ENCODE assay signal across 18 cellular contexts in genomic region chr6:158742988-158743651, GRCh38.
"Had no signal": no experiment of that assay in that cellular context is flagged by ENCODE, and none has a peak within 500 bp of the region (broad histone marks: within the 10 kb centered on the region; RNA-seq: fewer than 3 reads in every experiment).

No MANE protein-coding gene starts in this region.

- ATAC-seq: lower lobe of right lung; natural killer cell treated with Interleukin-12 subunit alpha and Interleukin-12 subunit beta and Interleukin-15 and Interleukin-18, amount 100 ng/mL, for 72 hours; stimulated activated naive CD8-positive, alpha-beta T cell treated with anti-CD3 and anti-CD28 coated beads, Interleukin-15, Interleukin-2, amounts not matched to agents 100 U/mL and 50 U/mL, for 24 hours had no signal

- H3K27ac Mint-ChIP-seq: activated naive CD4-positive, alpha-beta T cell treated with anti-CD3 and anti-CD28 coated beads, Interleukin-2, amount 10 ng/mL, durations not matched to agents 7 days and 5 days; dendritic cell treated with granulocyte-macrophage colony-stimulating factor and Interleukin-4, amounts not matched to agents 40 ng/mL and 50 ng/mL, for 4 days; natural killer cell treated with Interleukin-12 subunit alpha and Interleukin-12 subunit beta and Interleukin-15 and Interleukin-18, amount 100 ng/mL, for 72 hours; T-helper 2 cell treated with Interferon-gamma antibody and Interleukin-4, amounts not matched to agents 5 μg/mL and 100 μg/mL, for 36 hours had no signal

- H3K36me3 ChIP-seq: tibial nerve, uterus had no signal

- DNase-seq: activated CD4-positive, alpha-beta T cell treated with anti-CD3 and anti-CD28 coated beads, Interleukin-2, amount 50 U/mL, for 4 hours; activated naive CD4-positive, alpha-beta T cell treated with anti-CD3 and anti-CD28 coated beads, Interleukin-2, amount 10 ng/mL, durations not matched to agents 7 days and 5 days; aorta; effector CD8-positive, alpha-beta T cell; hippocampal formation; lower lobe of right lung; nucleus accumbens; posterior cingulate gyrus; stimulated activated CD4-positive, alpha-beta T cell treated with anti-CD3 and anti-CD28 coated beads, Interleukin-12 subunit alpha, Interleukin-12 subunit beta, amount 100 ng/mL, for 4 hours; stimulated activated CD4-positive, alpha-beta T cell treated with anti-CD3 and anti-CD28 coated beads, Interleukin-2, amount 100 ng/mL, for 24 hours; stimulated activated naive CD8-positive, alpha-beta T cell treated with anti-CD3 and anti-CD28 coated beads, Interleukin-15, Interleukin-2, amounts not matched to agents 100 U/mL and 50 U/mL, for 24 hours; uterus had no signal

- H3K9me3 ChIP-seq: uterus had no signal

- H3K4me3 ChIP-seq: lower lobe of right lung, tibial nerve, uterus had no signal

- FAIRE-seq: islet of Langerhans, TTC549 had no signal

- H3K4me3 Mint-ChIP-seq: activated naive CD4-positive, alpha-beta T cell treated with anti-CD3 and anti-CD28 coated beads, Interleukin-2, amount 10 ng/mL, durations not matched to agents 7 days and 5 days; dendritic cell treated with granulocyte-macrophage colony-stimulating factor and Interleukin-4, amounts not matched to agents 40 ng/mL and 50 ng/mL, for 4 days; natural killer cell treated with Interleukin-12 subunit alpha and Interleukin-12 subunit beta and Interleukin-15 and Interleukin-18, amount 100 ng/mL, for 72 hours; T-helper 2 cell treated with Interferon-gamma antibody and Interleukin-4, amounts not matched to agents 5 μg/mL and 100 μg/mL, for 36 hours had no signal

- H3K27me3 ChIP-seq: tibial nerve, uterus had no signal

- H3K4me1 ChIP-seq: lower lobe of right lung, tibial nerve, uterus had no signal

- H3K27ac ChIP-seq: lower lobe of right lung, tibial nerve, uterus had no signal

- H3K4me1 Mint-ChIP-seq: activated naive CD4-positive, alpha-beta T cell treated with anti-CD3 and anti-CD28 coated beads, Interleukin-2, amount 10 ng/mL, durations not matched to agents 7 days and 5 days had no signal

- H3K27me3 Mint-ChIP-seq: activated naive CD4-positive, alpha-beta T cell treated with anti-CD3 and anti-CD28 coated beads, Interleukin-2, amount 10 ng/mL, durations not matched to agents 7 days and 5 days; dendritic cell treated with granulocyte-macrophage colony-stimulating factor and Interleukin-4, amounts not matched to agents 40 ng/mL and 50 ng/mL, for 4 days; natural killer cell treated with Interleukin-12 subunit alpha and Interleukin-12 subunit beta and Interleukin-15 and Interleukin-18, amount 100 ng/mL, for 72 hours had no signal
